In genomic region chr3:122936986-122937385, GRCh38 we compare ENCODE assay signal across 21 cellular contexts.
"Had no signal": no experiment of that assay in that cellular context is flagged by ENCODE, and none has a peak within 500 bp of the region (broad histone marks: within the 10 kb centered on the region; RNA-seq: fewer than 3 reads in every experiment).

No MANE protein-coding gene starts in this region.

- H3K36me3 ChIP-seq: esophagus muscularis mucosa, stomach, thyroid gland, upper lobe of right lung had no signal

- H3K4me2 ChIP-seq: smooth muscle cell had no signal

- H3K27me3 ChIP-seq: esophagus muscularis mucosa, stomach, thyroid gland, upper lobe of right lung had no signal

- H3K9me3 ChIP-seq: esophagus muscularis mucosa, stomach, thyroid gland, upper lobe of right lung had no signal

- H3K4me1 ChIP-seq: thyroid gland, upper lobe of right lung had no signal

- H3K27ac ChIP-seq: esophagus muscularis mucosa, stomach, thyroid gland, upper lobe of right lung, VCaP had no signal

- DNase-seq: activated CD4-positive, alpha-beta memory T cell treated with anti-CD3 and anti-CD28 coated beads, Interleukin-2, amount 10 ng/mL, durations not matched to agents 7 days and 5 days; activated CD4-positive, alpha-beta T cell treated with anti-CD3 and anti-CD28 coated beads for 48 hours; activated CD8-positive, alpha-beta memory T cell treated with anti-CD3 and anti-CD28 coated beads, Interleukin-2, amount 50 U/mL, for 48 hours; activated gamma-delta T cell; activated naive CD4-positive, alpha-beta T cell treated with anti-CD3 and anti-CD28 coated beads, Interleukin-2, amount 50 U/mL, for 16 hours; activated T-cell treated with anti-CD3 and anti-CD28 coated beads, Interleukin-2, amount 50 U/mL, for 24 hours; amniotic stem cell; central memory CD4-positive, alpha-beta T cell; endodermal cell; mammary epithelial cell; stimulated activated CD4-positive, alpha-beta T cell treated with anti-CD3 and anti-CD28 coated beads, Interleukin-15, amount 100 ng/mL, for 24 hours; stimulated activated CD4-positive, alpha-beta T cell treated with anti-CD3 and anti-CD28 coated beads, Interleukin-2, amount 100 ng/mL, for 24 hours; stimulated activated naive B cell treated with anti-CD40 and anti-IgM and Interleukin-4, amounts not matched to agents 10 μg/mL and 1 μg/mL and 100 μg/mL, for 72 hours; stomach; T-helper 9 cell; thyroid gland; upper lobe of right lung had no signal

- ATAC-seq: activated CD4-positive, CD25-positive, alpha-beta regulatory T cell treated with anti-CD3 and anti-CD28 coated beads, Interleukin-2, amount 50 U/mL, for 24 hours; stimulated activated naive B cell treated with anti-CD40 and anti-IgM and Interleukin-4, amounts not matched to agents 10 μg/mL and 1 μg/mL and 100 μg/mL, for 72 hours had no signal

- H3K4me3 ChIP-seq: esophagus muscularis mucosa, smooth muscle cell, stomach, thyroid gland, upper lobe of right lung had no signal
